9 cellular contexts compared by ENCODE assay signal in the genomic region with DNA sequence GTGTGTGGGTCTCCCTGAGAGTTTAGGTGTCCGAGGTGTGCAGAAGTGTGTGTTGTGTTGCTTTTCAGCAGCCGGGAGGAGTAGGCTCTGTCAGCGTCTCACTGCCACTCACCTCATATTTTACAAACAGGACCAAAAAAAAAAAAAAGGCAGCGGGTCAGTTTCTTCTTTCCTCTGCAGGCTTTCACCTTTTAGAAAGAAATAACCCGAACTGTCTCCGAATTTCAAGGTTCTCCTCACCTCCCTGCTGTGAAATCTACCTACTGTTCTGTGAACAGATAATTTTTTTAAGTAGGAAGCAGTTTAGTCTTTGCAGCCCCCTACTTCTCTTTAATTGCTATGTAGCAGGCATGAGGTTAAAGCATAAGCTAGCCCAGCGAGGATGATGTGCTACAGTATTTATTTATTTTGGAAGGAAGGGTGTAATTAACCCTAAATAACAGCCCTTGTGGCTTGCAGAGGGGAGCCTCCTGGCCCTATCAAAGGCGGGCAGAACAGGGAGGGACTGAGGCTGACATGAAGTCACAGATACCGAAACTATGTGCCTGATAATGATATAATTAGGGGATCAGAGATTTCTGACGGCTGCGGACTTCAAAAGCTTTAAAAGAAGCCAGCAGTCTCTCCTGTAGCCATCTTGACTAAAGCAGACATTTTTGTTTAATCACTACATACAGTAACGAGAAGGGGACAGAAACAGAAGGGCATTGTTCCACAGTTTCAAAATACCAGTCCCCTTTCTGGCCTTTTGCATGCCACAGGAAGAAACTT. TPM values are rescaled to one million over a fixed set of nuclear protein-coding genes. Genes with fewer than 3 reads are reported as not detected.
DNase-seq lines count a peak whose midpoint lies in the region; ATAC-seq, FAIRE-seq and TF ChIP-seq lines count a peak whose summit lies in the region.
"Had no signal": no experiment of that assay in that cellular context is flagged by ENCODE, and none has a peak within 500 bp of the region (broad histone marks: within the 10 kb centered on the region; RNA-seq: fewer than 3 reads in every experiment).

No MANE protein-coding gene starts in this region.

- H3K36me3 ChIP-seq in PC-9 (ENCODE audit: low read depth): no peaks in the 10 kb centered on the region; the same call in 1 of the 2 replicates
- H3K36me3 ChIP-seq in endothelial cell of umbilical vein (ENCODE audit: control insufficient read depth in 2 of 2, extremely low read depth in 1 of 2, insufficient read depth in 2 of 2, low read length in 2 of 2): no peaks in the 10 kb centered on the region
- no peaks in the 10 kb centered on the region for H3K36me3 ChIP-seq in neural cell (ENCODE audit: insufficient read depth, low read length)
- H3K36me3 ChIP-seq in small intestine (ENCODE audit: control insufficient read depth in 2 of 2, insufficient read depth in 2 of 2, low read length in 2 of 2): no peaks in the 10 kb centered on the region

- TF ChIP-seq RAD21 in neural cell (conservative IDR thresholded peaks at IDR 0.05): no peak

- no peaks in the 10 kb centered on the region for H3K9me2 ChIP-seq in PC-9 (ENCODE audit: insufficient read depth)
- no peaks in the 10 kb centered on the region for H3K9me2 ChIP-seq in neural cell (ENCODE audit: insufficient read depth, low read length)

- ATAC-seq in HG03095 (IDR thresholded peaks at IDR 0.05; ENCODE audit: unreplicated experiment): no peak

- no peaks in the 10 kb centered on the region for H3F3A ChIP-seq in PC-9 (ENCODE audit: insufficient read depth, low read depth)
- H3F3A ChIP-seq in neural cell (ENCODE audit: insufficient read depth, low read length, poor library complexity, severe bottlenecking): no peaks in the 10 kb centered on the region

- dilution Hi-C loops in endothelial cell of umbilical vein (cut with MboI; ENCODE audit: extremely low pct_ligation_motif_present, low sequenced_read_pairs): no loop called here

- H3K9me3 ChIP-seq in PC-9 (ENCODE audit: insufficient read depth, low read depth): no peaks in the 10 kb centered on the region
- H3K9me3 ChIP-seq in endothelial cell of umbilical vein (replicated peaks; ENCODE audit: control insufficient read depth, insufficient read depth, low read length): no peaks in the 10 kb centered on the region
- H3K9me3 ChIP-seq in neural cell (ENCODE audit: low read length): no peaks in the 10 kb centered on the region
- H3K9me3 ChIP-seq in small intestine (ENCODE audit: control insufficient read depth, low read depth): no peaks in the 10 kb centered on the region

- H3K79me2 ChIP-seq in PC-9 (ENCODE audit: low read depth): peaks cover 16% of the 10 kb centered on the region
- no peaks in the 10 kb centered on the region for H3K79me2 ChIP-seq in endothelial cell of umbilical vein (ENCODE audit: control insufficient read depth, insufficient read depth, low read length)
- H3K79me2 ChIP-seq in neural cell (replicated peaks; ENCODE audit: insufficient read depth, low read length): no peaks in the 10 kb centered on the region

- TF ChIP-seq EP300 in neural cell (conservative IDR thresholded peaks at IDR 0.05; ENCODE audit: poor library complexity, severe bottlenecking): no peak

- TF ChIP-seq POLR2A in endothelial cell of umbilical vein (IDR thresholded peaks at IDR 0.05; ENCODE audit: low read depth, low read length): no peak

- intact Hi-C loops in PC-9 (cut with micrococcal nuclease; ENCODE audit: unreplicated experiment) (loop anchor here (5.0 to 10.0 kb wide), 3 partner anchors 136 to 383 kb away; no protein-coding TSS in a partner anchor), endothelial cell of umbilical vein (cut with micrococcal nuclease) (loop anchor here (2.0 to 5.0 kb wide), 3 partner anchors 40 to 453 kb away; a partner anchor contains a TSS)

- no peak for TF ChIP-seq CTCF in PC-9 (conservative IDR thresholded peaks at IDR 0.05)
- no peak for TF ChIP-seq CTCF in endothelial cell of umbilical vein (IDR thresholded peaks at IDR 0.05; ENCODE audit: extremely low read depth in 1 of 2, insufficient read depth in 1 of 2, low read depth in 1 of 2, low read length in 2 of 2)
- TF ChIP-seq CTCF in neural cell (IDR thresholded peaks at IDR 0.05; ENCODE audit: poor library complexity, severe bottlenecking): no peak

- H3K27me3 ChIP-seq in PC-9 (ENCODE audit: insufficient read depth, low read depth): peaks cover 8% of the 10 kb centered on the region; the same call in 1 of the 2 replicates
- peaks cover 12 to 26% of the 10 kb centered on the region in 2 experiments for H3K27me3 ChIP-seq in endothelial cell of umbilical vein (ENCODE audit: control insufficient read depth in 2 of 2, insufficient read depth in 2 of 2, low read length in 2 of 2)
- H3K27me3 ChIP-seq in neural cell (ENCODE audit: insufficient read depth, low read depth, low read length): peaks cover 89% of the 10 kb centered on the region
- H3K27me3 ChIP-seq in small intestine (ENCODE audit: control insufficient read depth in 2 of 2, insufficient read depth in 2 of 2, low read length in 2 of 2): peaks cover 12 to 25% of the 10 kb centered on the region in 2 donors

- peak; percentile 59 for FAIRE-seq in endothelial cell of umbilical vein (lab: Jason Lieb, UNC)
- FAIRE-seq in small intestine (lab: Jason Lieb, UNC): no peak
- FAIRE-seq: A204.1 had no signal

- H2AFZ ChIP-seq in PC-9: peak overlapping the region; percentile 64; the same call in 1 of the 2 replicates
- peak overlapping the region; percentile 81 for H2AFZ ChIP-seq in endothelial cell of umbilical vein (ENCODE audit: low read depth, low read length)
- H2AFZ ChIP-seq in neural cell (ENCODE audit: low read depth, low read length): no peak overlapping the region

- POLR2A ChIA-PET in PC-9 (lab: Charles Lee; ENCODE audit: unreplicated experiment): no interaction called here
- POLR2A ChIA-PET in endothelial cell of umbilical vein (lab: Charles Lee): no interaction called here

- CTCF ChIA-PET in PC-9 (lab: Charles Lee) (no interaction called here), endothelial cell of umbilical vein (lab: Charles Lee) (interaction anchor here (0.6 to 10.3 kb wide), 10 partner anchors 11 to 626 kb away, joined by 3 to 94 read pairs (median 3); no protein-coding TSS in a partner anchor)

- BruUV-seq in PC-9 (replicated peaks; lab: Mats Ljungman, UMichigan) (TSS peak; percentile 49), endothelial cell of umbilical vein (replicated peaks; lab: Mats Ljungman, UMichigan) (TSS peak; percentile 36)

- H3K4me3 ChIP-seq in PC-9: peak overlapping the region; percentile 55
- H3K4me3 ChIP-seq in endothelial cell of umbilical vein (replicated peaks in 1 of 3; ENCODE audit: insufficient read depth in 1 of 3, low read depth in 1 of 3, low read length in 3 of 3): peak overlapping the region; percentile 46 to 78 (median 64)
- H3K4me3 ChIP-seq in neural cell (ENCODE audit: low read length): peak overlapping the region; percentile 79
- H3K4me3 ChIP-seq in small intestine (ENCODE audit: low read depth in 1 of 2, low read length in 2 of 2): no peak overlapping the region

- WGBS in small intestine, 3 donors: 9 to 21% (median 19%) methylated on average over 12 of the region's 12 CpGs

- H3K27ac ChIP-seq in PC-9 (no peak overlapping the region), endothelial cell of umbilical vein (ENCODE audit: insufficient read depth, low read depth, low read length) (no peak overlapping the region), neural cell (ENCODE audit: low read length) (no peak overlapping the region), small intestine (ENCODE audit: low read depth in 1 of 2, low read length in 1 of 2) (no peak overlapping the region)

- H3K9ac ChIP-seq in endothelial cell of umbilical vein (replicated peaks; ENCODE audit: extremely low read depth, insufficient read depth, low read length) (peak overlapping the region; percentile 59), neural cell (ENCODE audit: low read length) (peak overlapping the region; percentile 53)

- peak overlapping the region; percentile 76 for H3K4me2 ChIP-seq in PC-9
- peak overlapping the region; percentile 83 for H3K4me2 ChIP-seq in endothelial cell of umbilical vein (ENCODE audit: insufficient read depth, low read length)
- peak overlapping the region; percentile 79 for H3K4me2 ChIP-seq in neural cell (ENCODE audit: low read length)

- H3K4me1 ChIP-seq in PC-9 (replicated peaks; ENCODE audit: insufficient read depth) (no peaks in the 10 kb centered on the region), endothelial cell of umbilical vein (ENCODE audit: control insufficient read depth, extremely low read depth, insufficient read depth, low read length) (peaks cover 32% of the 10 kb centered on the region), small intestine (ENCODE audit: control insufficient read depth in 2 of 2, insufficient read depth in 1 of 2, low read depth in 1 of 2, low read length in 1 of 2) (no peaks in the 10 kb centered on the region)

- no peaks in the 10 kb centered on the region for H3K9me1 ChIP-seq in endothelial cell of umbilical vein (replicated peaks; ENCODE audit: control insufficient read depth, extremely low read depth, insufficient read depth, low read length)

- DNase-seq in DMS79 treated with DMSO at 0.1 percent for 48 hours (lab: John Stamatoyannopoulos, UW) (peak; percentile 1), DMS79 (lab: John Stamatoyannopoulos, UW) (no peak), PC-9 (no peak), endothelial cell of umbilical vein (ENCODE audit: low read depth, low spot score) (peak; percentile 49), small intestine (no peak), iPS-NIHi7 (ENCODE audit: extremely low spot score) (no peak)

- no peaks in the 10 kb centered on the region; the same call in 1 of the 2 replicates for H4K20me1 ChIP-seq in PC-9 (ENCODE audit: insufficient read depth)
- no peaks in the 10 kb centered on the region for H4K20me1 ChIP-seq in endothelial cell of umbilical vein (replicated peaks; ENCODE audit: control insufficient read depth, extremely low read depth, insufficient read depth, low read length)
- H4K20me1 ChIP-seq in neural cell (ENCODE audit: insufficient read depth): no peaks in the 10 kb centered on the region

TF ChIP-seq in neural cell, 6 proteins besides CTCF, POLR2A, EP300 and RAD21 (continues in another document):
- TF ChIP-seq SMC3 (conservative IDR thresholded peaks at IDR 0.05; ENCODE audit: poor library complexity) (no peak), POLR2AphosphoS5 (IDR thresholded peaks at IDR 0.05) (no peak), EZH2 (IDR thresholded peaks at IDR 0.05; ENCODE audit: borderline replicate concordance, insufficient read depth, low read length, poor library complexity, severe bottlenecking) (no peak)

RNA-seq across cellular contexts. Expression of a gene that starts 1.6 kb away (rescaled TPM):
- total RNA-seq in PC-9 (2021): 3.3 and 4.5 TPM in 2 replicates
- 3.2 and 4.3 TPM in 2 replicates for total RNA-seq in endothelial cell of umbilical vein
- 3.2 TPM in 2 replicates for polyA plus RNA-seq in endothelial cell of umbilical vein
- polyA plus RNA-seq in endothelial cell of umbilical vein (2011; cell fraction: cytosol; rRNA removed): 3.0 and 3.3 TPM in 2 replicates
- polyA plus RNA-seq in endothelial cell of umbilical vein (2011; cell fraction: nucleus; rRNA removed): 2.4 and 3.6 TPM in 2 replicates
- 4.3 and 5.5 TPM in 2 replicates for polyA plus RNA-seq in endothelial cell of umbilical vein (2012)
- 2.6 TPM in 2 replicates for polyA minus RNA-seq in endothelial cell of umbilical vein
- polyA minus RNA-seq in endothelial cell of umbilical vein (2011; cell fraction: cytosol; rRNA and poly(A)+ RNA removed): 1.0 TPM
- 0.87 and 1.1 TPM in 2 replicates for polyA minus RNA-seq in endothelial cell of umbilical vein (2011; cell fraction: nucleus; rRNA and poly(A)+ RNA removed)
- polyA plus RNA-seq in neural cell: 0.54 and 1.6 TPM in 2 replicates
- polyA minus RNA-seq in neural cell: 0.46 and 1.2 TPM in 2 replicates
- 1 to 10 TPM in 2 of 3 donors, not detected in 1; 1.1 to 1.3 TPM for polyA plus RNA-seq in small intestine

Comparison
In these comparisons a context has a peak if more than half of its experiments do, and no peak if none do; other contexts are left out.
1. DNase-seq: peak in DMS79 treated with DMSO at 0.1 percent for 48 hours (single experiment) and endothelial cell of umbilical vein (single experiment); none in DMS79 (single experiment), PC-9 (0 of 2), small intestine (single experiment) and iPS-NIHi7 (single experiment).
2. H3K4me3 ChIP-seq: peak in PC-9 (single experiment), endothelial cell of umbilical vein (3 of 3) and neural cell (single experiment); none in small intestine (0 of 2).
3. Peak in every context shown above with its lines, with median percentiles within 50 percentile points of each other: H3K4me2 ChIP-seq.